ENCODE assay signal across 9 cellular contexts in the genomic region with DNA sequence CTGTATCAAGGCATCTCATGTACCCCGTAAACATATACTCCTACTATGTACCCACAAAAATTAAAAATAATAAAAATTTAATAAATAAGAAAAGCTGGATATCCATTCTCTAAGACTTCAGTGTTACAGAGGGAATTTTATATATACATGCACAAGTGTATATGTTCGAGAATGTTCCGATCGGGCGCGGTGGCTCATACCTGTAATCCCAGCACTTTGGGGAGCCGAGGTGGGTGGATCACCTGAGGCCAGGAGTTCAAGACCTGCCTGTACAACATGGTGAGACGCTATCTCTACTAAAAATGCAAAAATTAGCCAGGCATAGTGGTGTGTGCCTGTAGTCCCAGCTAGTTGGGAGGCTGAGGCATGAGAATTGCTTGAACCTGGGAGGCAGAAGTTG. TPM values are rescaled to one million over a fixed set of nuclear protein-coding genes. Genes with fewer than 3 reads are reported as not detected.
A peak's percentile ranks its signal among the peaks of the same experiment; 100 is the strongest.
DNase-seq lines count a peak whose midpoint lies in the region; ATAC-seq and TF ChIP-seq lines count a peak whose summit lies in the region.
"Not testable (repeated sequence)": the region's sequence is repeated elsewhere in the genome, so short reads cannot be mapped to it uniquely, and the experiment has no call there.
"Had no signal": no experiment of that assay in that cellular context is flagged by ENCODE, and none has a peak within 500 bp of the region (broad histone marks: within the 10 kb centered on the region; RNA-seq: fewer than 3 reads in every experiment).

No MANE protein-coding gene starts in this region.

- DNase-seq in CD8-positive, alpha-beta T cell; activated T-cell treated with anti-CD3 and anti-CD28 coated beads, Interleukin-2, amount 50 U/mL, for 72 hours; immature natural killer cell; natural killer cell: not testable (repeated sequence)
- DNase-seq in Right ventricle myocardium inferior (ENCODE audit: missing footprints) = peak; percentile 58

- POLR2A ChIA-PET in CD8-positive, alpha-beta T cell (lab: Charles Lee) = not testable (repeated sequence)

- H3K4me1 Mint-ChIP-seq in CD8-positive, alpha-beta T cell (ENCODE audit: low read depth) = peaks cover 52% of the 10 kb centered on the region
- peaks cover 46% of the 10 kb centered on the region for H3K4me1 Mint-ChIP-seq in activated T-cell treated with anti-CD3 and anti-CD28 coated beads, Interleukin-2, amount 50 U/mL, for 72 hours (ENCODE audit: low read depth)
- H3K4me1 Mint-ChIP-seq in immature natural killer cell = peaks cover 60 to 94% of the 10 kb centered on the region in 2 donors
- peaks cover 54 to 74% of the 10 kb centered on the region in 2 donors for H3K4me1 Mint-ChIP-seq in natural killer cell

- H3K4me3 Mint-ChIP-seq in CD8-positive, alpha-beta T cell; activated T-cell treated with anti-CD3 and anti-CD28 coated beads, Interleukin-2, amount 50 U/mL, for 72 hours; natural killer cell: not testable (repeated sequence)
- peak overlapping the region in 1 of 5 donors; percentile 19 for H3K4me3 Mint-ChIP-seq in immature natural killer cell

- intact Hi-C loops in CD8-positive, alpha-beta T cell (cut with DNase I, micrococcal nuclease) = loop anchor here (2.0 to 5.0 kb wide), 4 partner anchors 42 to 268 kb away; no protein-coding TSS in a partner anchor
- intact Hi-C loops in Right ventricle myocardium inferior (cut with DNase I); natural killer cell (cut with micrococcal nuclease): not testable (repeated sequence)

- TF ChIP-seq CTCF in CD8-positive, alpha-beta T cell (IDR thresholded peaks at IDR 0.05); VCaP (conservative IDR thresholded peaks at IDR 0.05); natural killer cell (IDR thresholded peaks at IDR 0.05): not testable (repeated sequence)

- H3K4me1 ChIP-seq in CD8-positive, alpha-beta T cell (ENCODE audit: insufficient read depth, low read length) = peaks cover 30% of the 10 kb centered on the region

- H3K27ac ChIP-seq in CD8-positive, alpha-beta T cell (ENCODE audit: low read depth, low read length) = not testable (repeated sequence)
- peak overlapping the region; percentile 44 for H3K27ac ChIP-seq in VCaP

- H3K9me3 ChIP-seq in CD8-positive, alpha-beta T cell (ENCODE audit: low read length) = not testable (repeated sequence)

- not testable (repeated sequence) for H3K36me3 ChIP-seq in CD8-positive, alpha-beta T cell (ENCODE audit: insufficient read depth, low read length)

- not testable (repeated sequence) for ATAC-seq in CD8-positive, alpha-beta T cell; activated T-cell treated with anti-CD3 and anti-CD28 coated beads, Interleukin-2, amount 50 U/mL, for 72 hours (replicated peaks in 1 of 2); Right ventricle myocardium inferior; natural killer cell

- peaks cover 49% of the 10 kb centered on the region for H3K36me3 Mint-ChIP-seq in CD8-positive, alpha-beta T cell
- peaks cover 25 to 36% of the 10 kb centered on the region in 2 donors for H3K36me3 Mint-ChIP-seq in activated T-cell treated with anti-CD3 and anti-CD28 coated beads, Interleukin-2, amount 50 U/mL, for 72 hours (ENCODE audit: insufficient read depth in 2 of 2)
- H3K36me3 Mint-ChIP-seq in immature natural killer cell = peaks cover 26 to 54% (median 39%) of the 10 kb centered on the region in 3 donors
- peaks cover 31% of the 10 kb centered on the region for H3K36me3 Mint-ChIP-seq in natural killer cell

- H3K4me3 ChIP-seq in CD8-positive, alpha-beta T cell (ENCODE audit: low read depth, low read length) = not testable (repeated sequence)

- not testable (repeated sequence) for H3K27me3 Mint-ChIP-seq in CD8-positive, alpha-beta T cell (ENCODE audit: low read depth); activated T-cell treated with anti-CD3 and anti-CD28 coated beads, Interleukin-2, amount 50 U/mL, for 72 hours (ENCODE audit: low read depth); immature natural killer cell (ENCODE audit: low read depth in 3 of 3); natural killer cell (ENCODE audit: low read depth in 2 of 2)

- H3K27ac Mint-ChIP-seq in CD8-positive, alpha-beta T cell = peak overlapping the region; percentile 39
- peak overlapping the region; percentile 15 for H3K27ac Mint-ChIP-seq in activated T-cell treated with anti-CD3 and anti-CD28 coated beads, Interleukin-2, amount 50 U/mL, for 72 hours
- H3K27ac Mint-ChIP-seq in immature natural killer cell (peak overlapping the region in 5 of 6 donors; percentile 12 to 71 (median 50)), natural killer cell (peak overlapping the region; percentile 86 to 90)

- CTCF ChIA-PET in CD8-positive, alpha-beta T cell (lab: Charles Lee) = not testable (repeated sequence)

- not testable (repeated sequence) for H3K27me3 ChIP-seq in CD8-positive, alpha-beta T cell (ENCODE audit: insufficient read depth, low read length)

- peaks cover 22% of the 10 kb centered on the region for H3K9me3 Mint-ChIP-seq in CD8-positive, alpha-beta T cell
- not testable (repeated sequence) for H3K9me3 Mint-ChIP-seq in activated T-cell treated with anti-CD3 and anti-CD28 coated beads, Interleukin-2, amount 50 U/mL, for 72 hours; immature natural killer cell; natural killer cell

RNA-seq across cellular contexts. Expression of gene GBP5, which starts 17.1 kb away (rescaled TPM):
- 100 to 1,000 TPM; 114 to 125 TPM for total RNA-seq in CD8-positive, alpha-beta T cell
- 100 to 1,000 TPM; 135 to 209 TPM for total RNA-seq in activated T-cell treated with anti-CD3 and anti-CD28 coated beads, Interleukin-2, amount 50 U/mL, for 72 hours
- 0.68 TPM for total RNA-seq in Right ventricle myocardium inferior
- 100 to 1,000 TPM in 1 of 3 donors, 10 to 100 TPM in 2; 74.4 to 212 (median 90.8) TPM for polyA plus RNA-seq in immature natural killer cell
- 100 to 1,000 TPM; 191 to 249 (median 219) TPM for total RNA-seq in natural killer cell
- total RNA-seq: A673, G401 had no signal
- polyA plus RNA-seq: AG04450 had no signal

RNA-seq across cellular contexts. Expression of gene GBP4, which starts 56.8 kb away (rescaled TPM):
- total RNA-seq in CD8-positive, alpha-beta T cell = 10 to 100 TPM; 16.6 to 17.5 TPM
- 10 to 100 TPM; 37.7 to 60.6 TPM for total RNA-seq in activated T-cell treated with anti-CD3 and anti-CD28 coated beads, Interleukin-2, amount 50 U/mL, for 72 hours
- total RNA-seq in Right ventricle myocardium inferior (5.9 TPM), natural killer cell (10 to 100 TPM; 39.1 to 62.1 (median 45.6) TPM)
- 10 to 100 TPM; 43.1 to 75.5 (median 53.1) TPM for polyA plus RNA-seq in immature natural killer cell
- total RNA-seq: G401 had no signal
- polyA plus RNA-seq: AG04450 had no signal

Comparison
In these comparisons a context has a peak if more than half of its experiments do, and no peak if none do; other contexts are left out.
1. H3K27ac Mint-ChIP-seq: peak in every context shown above with its lines; median percentile 88 in natural killer cell; 50 in immature natural killer cell; 39 in CD8-positive, alpha-beta T cell; 15 in activated T-cell treated with anti-CD3 and anti-CD28 coated beads, Interleukin-2, amount 50 U/mL, for 72 hours.
2. RNA of gene GBP5, which starts 17.1 kb away (total RNA-seq): 191 to 249 TPM in natural killer cell, 135 to 209 TPM in activated T-cell treated with anti-CD3 and anti-CD28 coated beads, Interleukin-2, amount 50 U/mL, for 72 hours and 114 to 125 TPM in CD8-positive, alpha-beta T cell; 0.68 TPM in Right ventricle myocardium inferior (single experiment); every median in the first group is over 10 times any median in the second.